Comparison of ENCODE assay signal across 1 cellular context in genomic region chr19:45954132-45954531, GRCh38.
TF ChIP-seq lines count a peak whose summit lies in the region.

No MANE protein-coding gene starts in this region.

TF ChIP-seq in H1, 55 proteins besides CTCF, POLR2A, EP300 and RAD21:
- TF ChIP-seq FOSL1 (IDR thresholded peaks at IDR 0.05; ENCODE audit: insufficient read depth, low read depth, low read length): no peak
- TF ChIP-seq POLR2AphosphoS5 (IDR thresholded peaks at IDR 0.05; ENCODE audit: low read depth, low read length): no peak
- no peak for TF ChIP-seq EZH2 (IDR thresholded peaks at IDR 0.05; ENCODE audit: low read depth, low read length, severe bottlenecking)
- no peak for TF ChIP-seq CEBPB (IDR thresholded peaks at IDR 0.05; ENCODE audit: low read depth, low read length)
- TF ChIP-seq CBX5 (IDR thresholded peaks at IDR 0.05; ENCODE audit: low read depth, low read length): no peak
- no peak for TF ChIP-seq HDAC6 (IDR thresholded peaks at IDR 0.05; ENCODE audit: low read depth, low read length)
